ENCODE assay signal across 22 cellular contexts in the genomic region with DNA sequence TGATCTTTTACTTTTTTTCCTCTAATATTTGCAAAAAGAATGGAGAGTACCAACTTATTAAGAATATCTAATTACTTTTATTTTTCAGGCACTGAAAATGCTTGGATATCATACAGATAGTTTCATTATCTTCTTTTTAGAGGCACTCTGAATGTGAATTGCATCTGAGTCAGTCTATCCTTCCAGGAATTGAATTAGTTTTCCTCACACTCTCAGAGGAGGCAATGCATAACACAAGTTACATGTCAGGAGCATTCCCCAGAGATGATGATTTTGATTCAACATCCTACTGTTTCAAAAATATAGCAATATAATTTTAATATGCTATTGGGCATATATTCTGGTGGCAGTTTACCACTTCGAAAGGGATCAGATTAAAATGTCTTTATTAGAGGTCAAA.
DNase-seq lines count a peak whose midpoint lies in the region; ATAC-seq, FAIRE-seq and TF ChIP-seq lines count a peak whose summit lies in the region.
"Had no signal": no experiment of that assay in that cellular context is flagged by ENCODE, and none has a peak within 500 bp of the region (broad histone marks: within the 10 kb centered on the region; RNA-seq: fewer than 3 reads in every experiment).

No MANE protein-coding gene starts in this region.

- H3K4me1 ChIP-seq in astrocyte (ENCODE audit: insufficient read depth, low read length) (peaks cover 23% of the 10 kb centered on the region), esophagus squamous epithelium (no peaks in the 10 kb centered on the region)
- H3K4me1 ChIP-seq: BE2C, parathyroid adenoma had no signal

- no peaks in the 10 kb centered on the region for H3K9me3 Mint-ChIP-seq in astrocyte (ENCODE audit: unreplicated experiment)

- no peak for ATAC-seq in HG03025 (IDR thresholded peaks at IDR 0.05; ENCODE audit: low FRiP score, unreplicated experiment)

- no peak for TF ChIP-seq POLR2A in esophagus squamous epithelium (IDR thresholded peaks at IDR 0.05)

- H3K9ac ChIP-seq in astrocyte (ENCODE audit: low read length) = no peak overlapping the region
- H3K9ac ChIP-seq: parathyroid adenoma had no signal

- FAIRE-seq in astrocyte (lab: Jason Lieb, UNC) = no peak
- FAIRE-seq: D721Med, frontal cortex, small intestine had no signal

- H3K4me3 ChIP-seq in astrocyte (ENCODE audit: insufficient read depth, low read depth, low read length) = no peak overlapping the region
- no peak overlapping the region for H3K4me3 ChIP-seq in esophagus squamous epithelium
- H3K4me3 ChIP-seq: dorsolateral prefrontal cortex, thoracic aorta had no signal

- no peaks in the 10 kb centered on the region for H4K20me1 ChIP-seq in astrocyte (ENCODE audit: insufficient read depth, low read length)

- H3K4me1 Mint-ChIP-seq in astrocyte (ENCODE audit: low read depth, unreplicated experiment) = peaks cover 30% of the 10 kb centered on the region

- H3K4me3 Mint-ChIP-seq in astrocyte (ENCODE audit: unreplicated experiment) = no peak overlapping the region
- H3K4me3 Mint-ChIP-seq: T-helper 2 cell treated with Interferon-gamma antibody and Interleukin-4, amounts not matched to agents 5 μg/mL and 100 μg/mL, for 36 hours had no signal

- H3K27me3 ChIP-seq in astrocyte (ENCODE audit: insufficient read depth, low read length) (no peaks in the 10 kb centered on the region), esophagus squamous epithelium (no peaks in the 10 kb centered on the region)
- H3K27me3 ChIP-seq: BE2C, dorsolateral prefrontal cortex had no signal

- H3K4me2 ChIP-seq in astrocyte (ENCODE audit: low read length) = no peak overlapping the region

- DNase-seq in HCEC 1CT = peak; percentile 77
- peak; percentile 58 for DNase-seq in astrocyte (ENCODE audit: low read depth)
- DNase-seq in fibroblast of peridontal ligament (ENCODE audit: extremely low read depth) = peak; percentile 71
- peak; percentile 25 for DNase-seq in renal cortical epithelial cell (ENCODE audit: low read depth)
- no peak for DNase-seq in activated T-cell treated with anti-CD3 and anti-CD28 coated beads, Interleukin-2, amount 50 U/mL, for 1 hour
- DNase-seq in NCI-H446 (lab: John Stamatoyannopoulos, UW) = no peak
- DNase-seq in esophagus squamous epithelium (lab: John Stamatoyannopoulos, UW) = no peak
- DNase-seq: activated effector memory CD4-positive, alpha-beta T cell treated with Interleukin-2 at 50 U/mL for 16 hours; BE2C; dorsolateral prefrontal cortex; MV-4-11; NCI-H2081; NCI-H526; SIG-M5; small intestine; stimulated activated CD4-positive, alpha-beta T cell treated with anti-CD3 and anti-CD28 coated beads, Interleukin-4, amount 100 ng/mL, for 24 hours had no signal

- no peaks in the 10 kb centered on the region for H3K36me3 Mint-ChIP-seq in astrocyte (ENCODE audit: low read depth, unreplicated experiment)

- H3K79me2 ChIP-seq in astrocyte (ENCODE audit: insufficient read depth, low read length) = no peaks in the 10 kb centered on the region
- H3K79me2 ChIP-seq: parathyroid adenoma had no signal

- TF ChIP-seq CTCF in astrocyte (IDR thresholded peaks at IDR 0.05; ENCODE audit: insufficient read depth, low read depth, low read length) (no peak), esophagus squamous epithelium (IDR thresholded peaks at IDR 0.05) (no peak)

- H2AFZ ChIP-seq in astrocyte (ENCODE audit: low read depth, low read length) = no peak overlapping the region
- H2AFZ ChIP-seq: parathyroid adenoma had no signal

- no peaks in the 10 kb centered on the region for H3K36me3 ChIP-seq in astrocyte (ENCODE audit: insufficient read depth, low read length)
- no peaks in the 10 kb centered on the region for H3K36me3 ChIP-seq in esophagus squamous epithelium
- H3K36me3 ChIP-seq: BE2C, thoracic aorta had no signal

- H3K9me3 ChIP-seq in astrocyte (ENCODE audit: insufficient read depth, low read depth, low read length) (no peaks in the 10 kb centered on the region), esophagus squamous epithelium (peaks cover 0 to 2% (median 0%) of the 10 kb centered on the region in 3 donors)
- H3K9me3 ChIP-seq: BE2C, thoracic aorta had no signal

- WGBS in esophagus squamous epithelium, 2 donors = 68 to 76% methylated on average over 1 of the region's 1 CpG

- H3K27ac ChIP-seq in astrocyte (ENCODE audit: low read depth, low read length) (peak overlapping the region; percentile 59), esophagus squamous epithelium (no peak overlapping the region)
- H3K27ac ChIP-seq: dorsolateral prefrontal cortex, parathyroid adenoma had no signal

- no peaks in the 10 kb centered on the region for H3K27me3 Mint-ChIP-seq in astrocyte (ENCODE audit: low read depth, unreplicated experiment)

- intact Hi-C loops in esophagus squamous epithelium (cut with DNase I) = no loop called here

- peak overlapping the region; percentile 62 for H3K27ac Mint-ChIP-seq in astrocyte (ENCODE audit: unreplicated experiment)
- H3K27ac Mint-ChIP-seq: T-helper 2 cell treated with Interferon-gamma antibody and Interleukin-4, amounts not matched to agents 5 μg/mL and 100 μg/mL, for 36 hours had no signal

Comparison
In these comparisons a context has a peak if more than half of its experiments do, and no peak if none do; other contexts are left out.
1. DNase-seq: peak in HCEC 1CT (single experiment), astrocyte (single experiment), fibroblast of peridontal ligament (single experiment) and renal cortical epithelial cell (single experiment); none in activated T-cell treated with anti-CD3 and anti-CD28 coated beads, Interleukin-2, amount 50 U/mL, for 1 hour (single experiment), NCI-H446 (0 of 2) and esophagus squamous epithelium (single experiment).